1 cellular context compared by ENCODE assay signal in the genomic region with DNA sequence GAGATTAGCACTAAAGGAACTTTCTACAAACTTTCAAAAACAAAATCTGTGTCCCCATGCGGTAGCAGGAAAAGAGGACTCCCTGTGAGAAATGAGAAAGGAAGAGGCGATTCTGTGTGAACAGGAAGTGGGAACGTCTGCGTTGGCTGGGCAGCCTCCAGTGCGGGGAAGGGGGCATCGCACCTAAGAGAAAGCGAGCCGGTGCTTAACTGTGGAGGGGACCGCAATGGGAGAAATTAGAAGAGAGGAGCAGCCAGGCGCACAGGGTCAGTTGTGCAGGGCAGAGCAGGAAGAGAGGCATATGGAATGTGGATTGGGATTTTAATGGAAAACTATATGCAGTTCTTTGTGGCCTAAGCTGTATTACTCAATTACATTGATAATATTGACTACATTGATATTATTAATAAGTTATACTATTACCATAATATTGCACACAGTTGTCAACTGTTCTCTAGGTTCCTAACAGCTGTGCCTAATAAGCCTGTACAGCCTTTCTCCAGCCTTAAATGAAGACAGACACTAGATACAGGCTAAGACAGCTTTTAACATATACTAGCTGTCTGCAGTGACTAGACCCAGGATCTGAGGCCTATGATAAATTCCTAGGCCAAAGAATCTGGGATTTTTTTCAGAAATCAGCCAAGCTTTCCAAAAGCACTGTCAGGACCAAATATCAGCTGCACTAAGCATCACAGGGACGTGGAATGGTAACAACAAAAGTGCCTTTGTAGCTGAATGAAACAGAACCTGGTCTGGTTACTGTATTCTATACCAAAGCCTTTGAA.
TF ChIP-seq lines count a peak whose summit lies in the region.

No MANE protein-coding gene starts in this region.

TF ChIP-seq in GM23338, 12 proteins besides CTCF, POLR2A, EP300 and RAD21 (continued from another document):
- TF ChIP-seq, protein P1, sequence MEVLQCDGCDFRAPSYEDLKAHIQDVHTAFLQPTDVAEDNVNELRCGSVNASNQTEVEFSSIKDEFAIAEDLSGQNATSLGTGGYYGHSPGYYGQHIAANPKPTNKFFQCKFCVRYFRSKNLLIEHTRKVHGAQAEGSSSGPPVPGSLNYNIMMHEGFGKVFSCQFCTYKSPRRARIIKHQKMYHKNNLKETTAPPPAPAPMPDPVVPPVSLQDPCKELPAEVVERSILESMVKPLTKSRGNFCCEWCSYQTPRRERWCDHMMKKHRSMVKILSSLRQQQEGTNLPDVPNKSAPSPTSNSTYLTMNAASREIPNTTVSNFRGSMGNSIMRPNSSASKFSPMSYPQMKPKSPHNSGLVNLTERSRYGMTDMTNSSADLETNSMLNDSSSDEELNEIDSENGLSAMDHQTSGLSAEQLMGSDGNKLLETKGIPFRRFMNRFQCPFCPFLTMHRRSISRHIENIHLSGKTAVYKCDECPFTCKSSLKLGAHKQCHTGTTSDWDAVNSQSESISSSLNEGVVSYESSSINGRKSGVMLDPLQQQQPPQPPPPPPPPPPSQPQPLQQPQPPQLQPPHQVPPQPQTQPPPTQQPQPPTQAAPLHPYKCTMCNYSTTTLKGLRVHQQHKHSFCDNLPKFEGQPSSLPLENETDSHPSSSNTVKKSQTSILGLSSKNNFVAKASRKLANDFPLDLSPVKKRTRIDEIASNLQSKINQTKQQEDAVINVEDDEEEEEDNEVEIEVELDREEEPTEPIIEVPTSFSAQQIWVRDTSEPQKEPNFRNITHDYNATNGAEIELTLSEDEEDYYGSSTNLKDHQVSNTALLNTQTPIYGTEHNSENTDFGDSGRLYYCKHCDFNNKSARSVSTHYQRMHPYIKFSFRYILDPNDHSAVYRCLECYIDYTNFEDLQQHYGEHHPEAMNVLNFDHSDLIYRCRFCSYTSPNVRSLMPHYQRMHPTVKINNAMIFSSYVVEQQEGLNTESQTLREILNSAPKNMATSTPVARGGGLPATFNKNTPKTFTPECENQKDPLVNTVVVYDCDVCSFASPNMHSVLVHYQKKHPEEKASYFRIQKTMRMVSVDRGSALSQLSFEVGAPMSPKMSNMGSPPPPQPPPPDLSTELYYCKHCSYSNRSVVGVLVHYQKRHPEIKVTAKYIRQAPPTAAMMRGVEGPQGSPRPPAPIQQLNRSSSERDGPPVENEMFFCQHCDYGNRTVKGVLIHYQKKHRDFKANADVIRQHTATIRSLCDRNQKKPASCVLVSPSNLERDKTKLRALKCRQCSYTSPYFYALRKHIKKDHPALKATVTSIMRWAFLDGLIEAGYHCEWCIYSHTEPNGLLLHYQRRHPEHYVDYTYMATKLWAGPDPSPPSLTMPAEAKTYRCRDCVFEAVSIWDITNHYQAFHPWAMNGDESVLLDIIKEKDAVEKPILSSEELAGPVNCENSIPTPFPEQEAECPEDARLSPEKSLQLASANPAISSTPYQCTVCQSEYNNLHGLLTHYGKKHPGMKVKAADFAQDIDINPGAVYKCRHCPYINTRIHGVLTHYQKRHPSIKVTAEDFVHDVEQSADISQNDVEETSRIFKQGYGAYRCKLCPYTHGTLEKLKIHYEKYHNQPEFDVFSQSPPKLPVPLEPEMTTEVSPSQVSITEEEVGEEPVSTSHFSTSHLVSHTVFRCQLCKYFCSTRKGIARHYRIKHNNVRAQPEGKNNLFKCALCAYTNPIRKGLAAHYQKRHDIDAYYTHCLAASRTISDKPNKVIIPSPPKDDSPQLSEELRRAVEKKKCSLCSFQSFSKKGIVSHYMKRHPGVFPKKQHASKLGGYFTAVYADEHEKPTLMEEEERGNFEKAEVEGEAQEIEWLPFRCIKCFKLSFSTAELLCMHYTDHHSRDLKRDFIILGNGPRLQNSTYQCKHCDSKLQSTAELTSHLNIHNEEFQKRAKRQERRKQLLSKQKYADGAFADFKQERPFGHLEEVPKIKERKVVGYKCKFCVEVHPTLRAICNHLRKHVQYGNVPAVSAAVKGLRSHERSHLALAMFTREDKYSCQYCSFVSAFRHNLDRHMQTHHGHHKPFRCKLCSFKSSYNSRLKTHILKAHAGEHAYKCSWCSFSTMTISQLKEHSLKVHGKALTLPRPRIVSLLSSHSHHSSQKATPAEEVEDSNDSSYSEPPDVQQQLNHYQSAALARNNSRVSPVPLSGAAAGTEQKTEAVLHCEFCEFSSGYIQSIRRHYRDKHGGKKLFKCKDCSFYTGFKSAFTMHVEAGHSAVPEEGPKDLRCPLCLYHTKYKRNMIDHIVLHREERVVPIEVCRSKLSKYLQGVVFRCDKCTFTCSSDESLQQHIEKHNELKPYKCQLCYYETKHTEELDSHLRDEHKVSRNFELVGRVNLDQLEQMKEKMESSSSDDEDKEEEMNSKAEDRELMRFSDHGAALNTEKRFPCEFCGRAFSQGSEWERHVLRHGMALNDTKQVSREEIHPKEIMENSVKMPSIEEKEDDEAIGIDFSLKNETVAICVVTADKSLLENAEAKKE (CRISPR knock-in tag; IDR thresholded peaks at IDR 0.05), result no peak
- no peak for TF ChIP-seq EZH2 (IDR thresholded peaks at IDR 0.05; ENCODE audit: low read depth, unreplicated experiment)
- TF ChIP-seq ETS1 (IDR thresholded peaks at IDR 0.05), result no peak
- TF ChIP-seq JUNB (IDR thresholded peaks at IDR 0.05; ENCODE audit: unreplicated experiment), result no peak
TF ChIP-seq in GM23338: peak in this region for 0.
